Comparison of ENCODE assay signal across 27 cellular contexts in genomic region chr6:105821027-105821426, GRCh38.
"Had no signal": no experiment of that assay in that cellular context is flagged by ENCODE, and none has a peak within 500 bp of the region (broad histone marks: within the 10 kb centered on the region; RNA-seq: fewer than 3 reads in every experiment).

No MANE protein-coding gene starts in this region.

- DNase-seq: effector CD8-positive, alpha-beta T cell; endodermal cell; foreskin fibroblast; gastrocnemius medialis; glutamatergic neuron; heart right ventricle; hippocampal formation; left cardiac atrium; left lung; mesenchymal stem cell; midbrain; naive thymus-derived CD4-positive, alpha-beta T cell; stimulated activated CD4-positive, alpha-beta T cell treated with anti-CD3 and anti-CD28 coated beads, Interleukin-12 subunit alpha, Interleukin-12 subunit beta, amount 100 ng/mL, for 4 hours; stimulated activated CD4-positive, alpha-beta T cell treated with anti-CD3 and anti-CD28 coated beads, Interleukin-1b, Interleukin-23, amount 100 ng/mL, for 48 hours; stimulated activated CD4-positive, alpha-beta T cell treated with anti-CD3 and anti-CD28 coated beads, Interleukin-4, amount 100 ng/mL, for 1 hour; stimulated activated CD8-positive, alpha-beta memory T cell treated with anti-CD3 and anti-CD28 coated beads, Interleukin-4, amount 100 ng/mL, for 48 hours; stimulated activated naive CD8-positive, alpha-beta T cell treated with anti-CD3 and anti-CD28 coated beads, Interleukin-15, Interleukin-2, amounts not matched to agents 100 U/mL and 50 U/mL, for 24 hours; substantia nigra; testis; tibial artery had no signal

- H3K4me2 ChIP-seq: neural progenitor cell, smooth muscle cell had no signal

- H3K4me3 ChIP-seq: gastrocnemius medialis, heart right ventricle, left lung, neural progenitor cell, smooth muscle cell, testis, tibial artery had no signal

- H3K36me3 ChIP-seq: gastrocnemius medialis, heart right ventricle, left lung, neural progenitor cell, tibial artery had no signal

- H3K79me2 ChIP-seq: parathyroid adenoma had no signal

- ATAC-seq: esophagus mucosa; gastrocnemius medialis; heart right ventricle; left cardiac atrium; left lung; naive thymus-derived CD4-positive, alpha-beta T cell; sciatic nerve; stimulated activated naive CD8-positive, alpha-beta T cell treated with anti-CD3 and anti-CD28 coated beads, Interleukin-15, Interleukin-2, amounts not matched to agents 100 U/mL and 50 U/mL, for 24 hours had no signal

- H3K4me1 ChIP-seq: left lung, neural progenitor cell, parathyroid adenoma, testis, tibial artery had no signal

- FAIRE-seq: islet of Langerhans had no signal

- H3K9me3 ChIP-seq: gastrocnemius medialis, testis, tibial artery had no signal

- H3K27ac ChIP-seq: epithelial cell of prostate, gastrocnemius medialis, heart right ventricle, left lung, neural progenitor cell, parathyroid adenoma, testis, tibial artery had no signal

- H2AFZ ChIP-seq: neural progenitor cell, parathyroid adenoma had no signal
